ENCODE assay signal across 8 cellular contexts in genomic region chr3:120908803-120909601, GRCh38. TPM values are rescaled to one million over a fixed set of nuclear protein-coding genes. Genes with fewer than 3 reads are reported as not detected.
DNase-seq lines count a peak whose midpoint lies in the region; ATAC-seq, FAIRE-seq and TF ChIP-seq lines count a peak whose summit lies in the region.

No MANE protein-coding gene starts in this region.

- H3K36me3 ChIP-seq in CD8-positive, alpha-beta memory T cell (ENCODE audit: insufficient read depth, low read length) = no peaks in the 10 kb centered on the region
- no peaks in the 10 kb centered on the region for H3K36me3 ChIP-seq in pancreas

- intact Hi-C loops in dorsolateral prefrontal cortex (cut with DNase I) (loop anchor here in 1 of 2 donors (10.0 kb wide), 1 partner anchor 344 kb away; no protein-coding TSS in a partner anchor), pancreas (cut with DNase I) (no loop called here)

- POLR2A ChIA-PET in CD8-positive, alpha-beta memory T cell (lab: Charles Lee) = no interaction called here

- peaks cover 19% of the 10 kb centered on the region for H3K27me3 ChIP-seq in CD8-positive, alpha-beta memory T cell (ENCODE audit: insufficient read depth, low read length, poor library complexity, severe bottlenecking)
- peaks cover 0 to 34% (median 6%) of the 10 kb centered on the region in 45 donors for H3K27me3 ChIP-seq in dorsolateral prefrontal cortex
- peaks cover 0 to 21% (median 10%) of the 10 kb centered on the region in 4 donors for H3K27me3 ChIP-seq in pancreas

- H3K36me3 Mint-ChIP-seq in CD8-positive, alpha-beta memory T cell = peaks cover 0 to 2% (median 0%) of the 10 kb centered on the region in 3 donors

- CTCF ChIA-PET in CD8-positive, alpha-beta memory T cell (lab: Charles Lee) = no interaction called here

- no peak for ATAC-seq in pancreas

- in situ Hi-C loops in KBM-7 (cut with MboI; ENCODE audit: low pct_unique_long_range_greater_than_20kb, low sequenced_read_pairs) = no loop called here

- WGBS in pancreas, 2 donors = 2 to 3% methylated on average over 24 to 26 of the region's 26 CpGs

- H3K4me3 ChIP-seq in CD8-positive, alpha-beta memory T cell (ENCODE audit: low read length) = no peak overlapping the region
- H3K4me3 ChIP-seq in dorsolateral prefrontal cortex = peak overlapping the region; percentile 40 to 79 (median 66)
- H3K4me3 ChIP-seq in pancreas = peak overlapping the region; percentile 16 to 58 (median 32)

- no peak for FAIRE-seq in pancreas (lab: Jason Lieb, UNC)

- H3K4me1 Mint-ChIP-seq in CD8-positive, alpha-beta memory T cell = peaks cover 16 to 23% (median 19%) of the 10 kb centered on the region in 3 donors

- H3K4me3 Mint-ChIP-seq in CD8-positive, alpha-beta memory T cell = peak overlapping the region in 6 of 7 donors; percentile 45 to 73 (median 60)

- H3K9me3 Mint-ChIP-seq in CD8-positive, alpha-beta memory T cell = peaks cover 5 to 18% (median 10%) of the 10 kb centered on the region in 5 donors

- no peak for TF ChIP-seq CTCF in dorsolateral prefrontal cortex (IDR thresholded peaks at IDR 0.05 in 54 of 56, conservative IDR thresholded peaks at IDR 0.05 in 2 of 56; ENCODE audit: low read depth in 1 of 56, partially characterized antibody in 56 of 56)
- TF ChIP-seq CTCF in pancreas (IDR thresholded peaks at IDR 0.05) = no peak

- H3K27me3 Mint-ChIP-seq in CD8-positive, alpha-beta memory T cell = peaks cover 44 to 67% of the 10 kb centered on the region in 2 donors

- DNase-seq in CD8-positive, alpha-beta memory T cell = no peak
- peak; percentile 28 for DNase-seq in KBM-7
- DNase-seq in dorsolateral prefrontal cortex = peak in 1 of 10 donors; percentile 47
- DNase-seq in pancreas = peak in 1 of 6 donors; percentile 5
- no peak for DNase-seq in H4 (ENCODE audit: low spot score)
- no peak for DNase-seq in OCI-M1 (lab: John Stamatoyannopoulos, UW)
- no peak for DNase-seq in islet precursor cell
- no peak for DNase-seq in hippocampal formation (lab: John Stamatoyannopoulos, UW)

- peaks cover 7% of the 10 kb centered on the region for H3K4me1 ChIP-seq in CD8-positive, alpha-beta memory T cell (ENCODE audit: insufficient read depth, low read length)
- H3K4me1 ChIP-seq in pancreas = peaks cover 5 to 8% (median 6%) of the 10 kb centered on the region in 3 donors

- H3K9me3 ChIP-seq in CD8-positive, alpha-beta memory T cell (ENCODE audit: low read length) = no peaks in the 10 kb centered on the region
- H3K9me3 ChIP-seq in pancreas = no peaks in the 10 kb centered on the region

- no peak overlapping the region for H3K27ac Mint-ChIP-seq in CD8-positive, alpha-beta memory T cell

- no peak overlapping the region for H3K27ac ChIP-seq in CD8-positive, alpha-beta memory T cell (ENCODE audit: low read depth, low read length)
- H3K27ac ChIP-seq in dorsolateral prefrontal cortex (peak overlapping the region in 45 of 59 donors; percentile 6 to 85 (median 74)), pancreas (peak overlapping the region in 1 of 4 donors; percentile 42)

RNA-seq across cellular contexts. Expression of gene STXBP5L, which starts 1.0 kb away (rescaled TPM):
- total RNA-seq in CD8-positive, alpha-beta memory T cell = not detected
- polyA plus RNA-seq in CD8-positive, alpha-beta memory T cell = not detected
- 100 to 1,000 TPM in 104 of 120 experiments, 10 to 100 TPM in 16; 39.1 to 189 (median 129) TPM for total RNA-seq in dorsolateral prefrontal cortex
- 1 to 10 TPM in 1 of 6 donors, under 1 TPM in 5; 0.19 to 1.5 (median 0.54) TPM for total RNA-seq in pancreas
- polyA plus RNA-seq in pancreas = 1 to 10 TPM in 1 of 2 donors, under 1 TPM in 1; 0.11 to 1.1 TPM
- total RNA-seq in H4 (2014; rRNA removed; shearing (Covaris generic)) = 1.6 and 9.8 TPM in 2 replicates
